In genomic region chr4:13367691-13368090, GRCh38 we compare ENCODE assay signal across 1 cellular context.
TF ChIP-seq lines count a peak whose summit lies in the region.

No MANE protein-coding gene starts in this region.

TF ChIP-seq in HepG2, 621 proteins besides CTCF, POLR2A, EP300 and RAD21:
- no peak for TF ChIP-seq BRCA1 (CRISPR knock-in tag; IDR thresholded peaks at IDR 0.05)
- TF ChIP-seq TBP (CRISPR knock-in tag; IDR thresholded peaks at IDR 0.05): no peak
- peak; percentile 57; the same call in 1 of the 2 replicates for TF ChIP-seq CEBPB (IDR thresholded peaks at IDR 0.05; ENCODE audit: borderline replicate concordance, low read depth, low read length)
- no peak for TF ChIP-seq ELF3 (CRISPR knock-in tag; IDR thresholded peaks at IDR 0.05)
- no peak for TF ChIP-seq ZNF513 (CRISPR knock-in tag; conservative IDR thresholded peaks at IDR 0.05)
